Comparison of ENCODE assay signal across 8 cellular contexts in genomic region chr2:149597050-149598013, GRCh38. TPM values are rescaled to one million over a fixed set of nuclear protein-coding genes. Genes with fewer than 3 reads are reported as not detected.
A peak's percentile ranks its signal among the peaks of the same experiment; 100 is the strongest.
DNase-seq lines count a peak whose midpoint lies in the region; ATAC-seq, FAIRE-seq and TF ChIP-seq lines count a peak whose summit lies in the region.

No MANE protein-coding gene starts in this region.

- intact Hi-C loops in gastrocnemius medialis (cut with DNase I; ENCODE audit: low total_unique reads): loop anchor here (1.0 to 10.0 kb wide), 4 partner anchors 167 to 1641 kb away; partner anchors contain the start of gene RND3

- H3K4me3 Mint-ChIP-seq in T-helper 17 cell (peak overlapping the region; percentile 25), astrocyte (ENCODE audit: unreplicated experiment) (peak overlapping the region; percentile 55)

- H3K36me3 ChIP-seq in astrocyte (ENCODE audit: insufficient read depth, low read length) (no peaks in the 10 kb centered on the region), gastrocnemius medialis (no peaks in the 10 kb centered on the region)

- no peak overlapping the region for H3K27ac Mint-ChIP-seq in T-helper 17 cell
- peak overlapping the region; percentile 93 for H3K27ac Mint-ChIP-seq in astrocyte (ENCODE audit: unreplicated experiment)

- peak; percentile 98 for FAIRE-seq in astrocyte (lab: Jason Lieb, UNC)

- TF ChIP-seq CTCF in astrocyte (IDR thresholded peaks at IDR 0.05; ENCODE audit: insufficient read depth, low read depth, low read length): peak; percentile 93
- TF ChIP-seq CTCF in gastrocnemius medialis (IDR thresholded peaks at IDR 0.05 in 4 of 5, conservative IDR thresholded peaks at IDR 0.05 in 1 of 5): peak; percentile 59 to 78 (median 73)

- H3K4me1 Mint-ChIP-seq in T-helper 17 cell (peaks cover 13% of the 10 kb centered on the region), astrocyte (ENCODE audit: low read depth, unreplicated experiment) (peaks cover 28% of the 10 kb centered on the region)

- no peaks in the 10 kb centered on the region for H3K79me2 ChIP-seq in astrocyte (ENCODE audit: insufficient read depth, low read length)

- peaks cover 40% of the 10 kb centered on the region for H3K27me3 Mint-ChIP-seq in T-helper 17 cell
- H3K27me3 Mint-ChIP-seq in astrocyte (ENCODE audit: low read depth, unreplicated experiment): no peaks in the 10 kb centered on the region

- H3K9me3 ChIP-seq in T-helper 17 cell (ENCODE audit: control insufficient read depth, low read length, poor library complexity, severe bottlenecking) (no peaks in the 10 kb centered on the region), astrocyte (ENCODE audit: insufficient read depth, low read depth, low read length) (no peaks in the 10 kb centered on the region), gastrocnemius medialis (no peaks in the 10 kb centered on the region)

- in situ Hi-C loops in gastrocnemius medialis (cut with MboI; ENCODE audit: low sequenced_read_pairs in 4 of 4): loop anchor here (5.0 to 25.0 kb wide), 7 partner anchors 887 to 1840 kb away; partner anchors contain the start of genes RIF1 (in 2 of the 4) and RND3 (in 1 of the 4)

- TF ChIP-seq POLR2A in gastrocnemius medialis (IDR thresholded peaks at IDR 0.05): no peak

- H3K27ac ChIP-seq in astrocyte (ENCODE audit: low read depth, low read length) (peak overlapping the region; percentile 69), gastrocnemius medialis (peak overlapping the region in 1 of 4 donors; percentile 21)

- H3K9me3 Mint-ChIP-seq in astrocyte (ENCODE audit: unreplicated experiment): peaks cover 11% of the 10 kb centered on the region

- no peaks in the 10 kb centered on the region for H4K20me1 ChIP-seq in astrocyte (ENCODE audit: insufficient read depth, low read length)

- H3K27me3 ChIP-seq in astrocyte (ENCODE audit: insufficient read depth, low read length) (no peaks in the 10 kb centered on the region), gastrocnemius medialis (no peaks in the 10 kb centered on the region)

- peaks cover 15% of the 10 kb centered on the region for H3K4me1 ChIP-seq in astrocyte (ENCODE audit: insufficient read depth, low read length)
- peaks cover 4 to 5% of the 10 kb centered on the region in 2 donors for H3K4me1 ChIP-seq in gastrocnemius medialis

- peak overlapping the region; percentile 79 for H3K4me2 ChIP-seq in astrocyte (ENCODE audit: low read length)

- H3K4me3 ChIP-seq in astrocyte (ENCODE audit: insufficient read depth, low read depth, low read length) (peak overlapping the region; percentile 12), gastrocnemius medialis (peak overlapping the region; percentile 6 to 36 (median 26))

- DNase-seq in AG08395 (ENCODE audit: low spot score) (peak; percentile 81), NCI-H1930 (lab: John Stamatoyannopoulos, UW) (peak; percentile 3 to 45), T-helper 17 cell (peak in 2 of 3 donors; percentile 14 to 29), astrocyte (ENCODE audit: low read depth) (peak; percentile 80), hepatic stellate cell (ENCODE audit: low spot score) (peak; percentile 41), gastrocnemius medialis (peak in 1 of 2 donors; percentile 23)

- H2AFZ ChIP-seq in astrocyte (ENCODE audit: low read depth, low read length): peak overlapping the region; percentile 15

- H3K36me3 Mint-ChIP-seq in T-helper 17 cell (ENCODE audit: low read depth) (peaks cover 3% of the 10 kb centered on the region), astrocyte (ENCODE audit: low read depth, unreplicated experiment) (no peaks in the 10 kb centered on the region)

- ATAC-seq in GM18520 (IDR thresholded peaks at IDR 0.05; ENCODE audit: unreplicated experiment) (peak; percentile 98), HG02981 (IDR thresholded peaks at IDR 0.05; ENCODE audit: unreplicated experiment) (peak; percentile 99), T-helper 17 cell (peak; percentile 94), gastrocnemius medialis (peak; percentile 92 to 96)

- H3K9ac ChIP-seq in astrocyte (ENCODE audit: low read length): peak overlapping the region; percentile 72

RNA-seq across cellular contexts. Expression of gene MMADHC, which starts 9.8 kb away (rescaled TPM):
- total RNA-seq in T-helper 17 cell (10 to 100 TPM; 61.7 to 66.9 TPM), astrocyte (122 and 125 TPM in 2 replicates), gastrocnemius medialis (100 to 1,000 TPM; 140 to 205 (median 169) TPM)
